In genomic region chr19:39941151-39941550, GRCh38 we compare ENCODE assay signal across 10 cellular contexts. TPM values are rescaled to one million over a fixed set of nuclear protein-coding genes. Genes with fewer than 3 reads are reported as not detected.
DNase-seq lines count a peak whose midpoint lies in the region; ATAC-seq and TF ChIP-seq lines count a peak whose summit lies in the region.
"Had no signal": no experiment of that assay in that cellular context is flagged by ENCODE, and none has a peak within 500 bp of the region (broad histone marks: within the 10 kb centered on the region; RNA-seq: fewer than 3 reads in every experiment).

No MANE protein-coding gene starts in this region.

- H2AFZ ChIP-seq in SU-DHL-6 (ENCODE audit: low read depth, low read length, severe bottlenecking), result peak overlapping the region; percentile 3
- H2AFZ ChIP-seq in GM23248, result no peak overlapping the region

- H3K27me3 Mint-ChIP-seq in dendritic cell treated with granulocyte-macrophage colony-stimulating factor and Interleukin-4, amounts not matched to agents 40 ng/mL and 50 ng/mL, for 4 days, result peaks cover 85% of the 10 kb centered on the region

- peak; percentile 14 for ATAC-seq in GM18907 (IDR thresholded peaks at IDR 0.05; ENCODE audit: unreplicated experiment)
- no peak for ATAC-seq in HG03045 (IDR thresholded peaks at IDR 0.05; ENCODE audit: unreplicated experiment)

- no peak for TF ChIP-seq CTCF in SU-DHL-6 (IDR thresholded peaks at IDR 0.05; ENCODE audit: insufficient read depth, low read length, poor library complexity, severe bottlenecking)
- no peak for TF ChIP-seq CTCF in spleen (IDR thresholded peaks at IDR 0.05 in 8 of 11, conservative IDR thresholded peaks at IDR 0.05 in 3 of 11)

- H3K4me3 ChIP-seq in SU-DHL-6 (ENCODE audit: insufficient read depth, low read length, poor library complexity, severe bottlenecking) (peak overlapping the region; percentile 31), spleen (peak overlapping the region in 4 of 8 donors; percentile 9 to 56 (median 28)), GM23248 (no peak overlapping the region)
- H3K4me3 ChIP-seq: mucosa of descending colon, smooth muscle cell had no signal

- DNase-seq in spleen (no peak), posterior vena cava (ENCODE audit: low spot score) (no peak), GM23248 (no peak)
- DNase-seq: H7 had no signal

- H3K4me1 Mint-ChIP-seq in dendritic cell treated with granulocyte-macrophage colony-stimulating factor and Interleukin-4, amounts not matched to agents 40 ng/mL and 50 ng/mL, for 4 days (ENCODE audit: low read depth), result peaks cover 69% of the 10 kb centered on the region

- H3K4me1 ChIP-seq in spleen (peaks cover 41 to 96% (median 64%) of the 10 kb centered on the region in 6 donors), GM23248 (ENCODE audit: insufficient read depth) (no peaks in the 10 kb centered on the region)

- no peaks in the 10 kb centered on the region for H3K9me3 ChIP-seq in SU-DHL-6 (ENCODE audit: insufficient read depth, low read length)
- peaks cover 0 to 20% (median 16%) of the 10 kb centered on the region in 8 donors for H3K9me3 ChIP-seq in spleen
- H3K9me3 ChIP-seq in GM23248 (ENCODE audit: low read depth), result no peaks in the 10 kb centered on the region
- H3K9me3 ChIP-seq: mucosa of descending colon had no signal

- H3K4me2 ChIP-seq in SU-DHL-6 (ENCODE audit: low read depth, low read length, poor library complexity, severe bottlenecking) (peak overlapping the region; percentile 58), GM23248 (ENCODE audit: unreplicated experiment) (no peak overlapping the region)

- peaks cover 12% of the 10 kb centered on the region for H3K36me3 Mint-ChIP-seq in dendritic cell treated with granulocyte-macrophage colony-stimulating factor and Interleukin-4, amounts not matched to agents 40 ng/mL and 50 ng/mL, for 4 days (ENCODE audit: low read depth)

- H3K36me3 ChIP-seq in SU-DHL-6 (ENCODE audit: low read length) (peaks cover 10% of the 10 kb centered on the region), spleen (no peaks in the 10 kb centered on the region), GM23248 (ENCODE audit: low read depth) (no peaks in the 10 kb centered on the region)

- 29 to 52% (median 46%) methylated on average over 6 of the region's 6 CpGs for WGBS in spleen, 5 donors
- WGBS in GM23248 (ENCODE audit: low coverage in 1 of 2, low lambda C conversion rate in 2 of 2, missing lambda C conversion rate in 2 of 2), 2 experiments, result 24 to 31% methylated on average over 6 of the region's 6 CpGs

- intact Hi-C loops in dendritic cell treated with granulocyte-macrophage colony-stimulating factor and Interleukin-4, amounts not matched to agents 40 ng/mL and 50 ng/mL, for 4 days (cut with micrococcal nuclease), result no loop called here
- intact Hi-C loops in spleen (cut with DNase I; ENCODE audit: low total_unique reads) (no loop called here), posterior vena cava (cut with DNase I) (no loop called here)

- H3K9ac ChIP-seq in SU-DHL-6 (ENCODE audit: low read length) (peak overlapping the region; percentile 63), GM23248 (no peak overlapping the region)

- H3K79me2 ChIP-seq in SU-DHL-6 (ENCODE audit: insufficient read depth, low read length) (no peaks in the 10 kb centered on the region), GM23248 (ENCODE audit: insufficient read depth) (no peaks in the 10 kb centered on the region)

- no peak for TF ChIP-seq POLR2A in spleen (IDR thresholded peaks at IDR 0.05)

- H3K27me3 ChIP-seq in SU-DHL-6 (ENCODE audit: low read length) (no peaks in the 10 kb centered on the region), spleen (replicated peaks in 1 of 7) (peaks cover 0 to 41% (median 0%) of the 10 kb centered on the region in 7 donors), GM23248 (replicated peaks; ENCODE audit: insufficient read depth) (peaks cover 5% of the 10 kb centered on the region)

- in situ Hi-C loops in GM23248 (cut with MboI), result no loop called here

- peak overlapping the region; percentile 100 for H3K27ac ChIP-seq in SU-DHL-6 (ENCODE audit: low read depth, low read length)
- H3K27ac ChIP-seq in spleen, result peak overlapping the region; percentile 65 to 93 (median 78)
- H3K27ac ChIP-seq in GM23248, result no peak overlapping the region

- peaks cover 55% of the 10 kb centered on the region for H3F3A ChIP-seq in SU-DHL-6 (ENCODE audit: insufficient read depth)
- H3F3A ChIP-seq in GM23248 (ENCODE audit: insufficient read depth), result no peaks in the 10 kb centered on the region

- H3K9me3 Mint-ChIP-seq in dendritic cell treated with granulocyte-macrophage colony-stimulating factor and Interleukin-4, amounts not matched to agents 40 ng/mL and 50 ng/mL, for 4 days, result peaks cover 20% of the 10 kb centered on the region

- H3K9me2 ChIP-seq in SU-DHL-6 (replicated peaks; ENCODE audit: insufficient read depth, low read length) (no peaks in the 10 kb centered on the region), GM23248 (ENCODE audit: insufficient read depth) (no peaks in the 10 kb centered on the region)

- H3K4me3 Mint-ChIP-seq in dendritic cell treated with granulocyte-macrophage colony-stimulating factor and Interleukin-4, amounts not matched to agents 40 ng/mL and 50 ng/mL, for 4 days, result no peak overlapping the region

- no peaks in the 10 kb centered on the region for H4K20me1 ChIP-seq in SU-DHL-6 (ENCODE audit: low read depth, low read length)
- no peaks in the 10 kb centered on the region for H4K20me1 ChIP-seq in GM23248 (ENCODE audit: insufficient read depth)

- H3K27ac Mint-ChIP-seq in dendritic cell treated with granulocyte-macrophage colony-stimulating factor and Interleukin-4, amounts not matched to agents 40 ng/mL and 50 ng/mL, for 4 days, result peak overlapping the region; percentile 40

RNA-seq across cellular contexts. Expression of gene FCGBP, which starts 6.7 kb away (rescaled TPM):
- total RNA-seq in spleen, result 10 to 100 TPM in 3 of 7 donors, 1 to 10 TPM in 4; 4.3 to 18.9 (median 9.0) TPM
- polyA plus RNA-seq in spleen, result 1 to 10 TPM in 2 of 3 donors, under 1 TPM in 1; 0.91 to 1.8 (median 1.2) TPM
- 10 to 100 TPM; 42.1 to 98.8 TPM for total RNA-seq in posterior vena cava
- not detected in 2 replicates for total RNA-seq in GM23248 (2014; rRNA removed; shearing (Covaris generic))
- not detected in 2 replicates for polyA plus RNA-seq in GM23248 (2016; fragmentation: Nextera tagmentation; extraction: Ambion mirVana)

RNA-seq across cellular contexts. Expression of gene PSMC4, which starts 29.8 kb away (rescaled TPM):
- total RNA-seq in spleen, result 10 to 100 TPM; 58.9 to 85.4 (median 65.4) TPM
- polyA plus RNA-seq in spleen, result 10 to 100 TPM; 53.2 to 66.4 (median 55.5) TPM
- 10 to 100 TPM; 59.0 to 67.1 TPM for total RNA-seq in posterior vena cava
- total RNA-seq in GM23248 (2014; rRNA removed; shearing (Covaris generic)), result 94.8 and 137 TPM in 2 replicates
- 112 and 113 TPM in 2 replicates for polyA plus RNA-seq in GM23248 (2016; fragmentation: Nextera tagmentation; extraction: Ambion mirVana)

RNA-seq across cellular contexts. Expression of gene ZNF546, which starts 55.7 kb away (rescaled TPM):
- total RNA-seq in spleen, result 10 to 100 TPM in 3 of 7 donors, 1 to 10 TPM in 4; 7.3 to 15.1 (median 9.2) TPM
- 1 to 10 TPM; 1.4 to 2.3 (median 1.4) TPM for polyA plus RNA-seq in spleen
- total RNA-seq in posterior vena cava, result 1 to 10 TPM; 5.7 to 5.9 TPM
- total RNA-seq in GM23248 (2014; rRNA removed; shearing (Covaris generic)), result 1.4 and 6.1 TPM in 2 replicates
- 1.2 and 2.1 TPM in 2 replicates for polyA plus RNA-seq in GM23248 (2016; fragmentation: Nextera tagmentation; extraction: Ambion mirVana)
